In genomic region chr5:90131734-90132133, GRCh38 we compare ENCODE assay signal across 9 cellular contexts.
DNase-seq lines count a peak whose midpoint lies in the region; ATAC-seq and TF ChIP-seq lines count a peak whose summit lies in the region.
"Had no signal": no experiment of that assay in that cellular context is flagged by ENCODE, and none has a peak within 500 bp of the region (broad histone marks: within the 10 kb centered on the region; RNA-seq: fewer than 3 reads in every experiment).

No MANE protein-coding gene starts in this region.

- no peak overlapping the region for H3K4me3 Mint-ChIP-seq in activated CD8-positive, alpha-beta memory T cell treated with anti-CD3 and anti-CD28 coated beads, Interleukin-2, amount 10 ng/mL, durations not matched to agents 7 days and 5 days

- intact Hi-C loops in left ventricle myocardium inferior (cut with micrococcal nuclease) (no loop called here), aorta (cut with DNase I) (no loop called here)

- no peaks in the 10 kb centered on the region for H3K36me3 Mint-ChIP-seq in activated CD8-positive, alpha-beta memory T cell treated with anti-CD3 and anti-CD28 coated beads, Interleukin-2, amount 10 ng/mL, durations not matched to agents 7 days and 5 days

- no peaks in the 10 kb centered on the region for H3K36me3 ChIP-seq in left ventricle myocardium inferior
- H3K36me3 ChIP-seq in right atrium auricular region = no peaks in the 10 kb centered on the region
- no peaks in the 10 kb centered on the region for H3K36me3 ChIP-seq in aorta (ENCODE audit: control insufficient read depth in 1 of 2, insufficient read depth in 2 of 2, low read length in 1 of 2)
- H3K36me3 ChIP-seq in HAP-1 (replicated peaks) = no peaks in the 10 kb centered on the region

- no peak for TF ChIP-seq CTCF in left ventricle myocardium inferior (IDR thresholded peaks at IDR 0.05; ENCODE audit: borderline replicate concordance)
- no peak for TF ChIP-seq CTCF in right atrium auricular region (IDR thresholded peaks at IDR 0.05)

- H3K27me3 ChIP-seq in left ventricle myocardium inferior (ENCODE audit: low read depth) = no peaks in the 10 kb centered on the region
- no peaks in the 10 kb centered on the region for H3K27me3 ChIP-seq in right atrium auricular region
- H3K27me3 ChIP-seq in aorta (ENCODE audit: control insufficient read depth in 1 of 2, insufficient read depth in 2 of 2, low read length in 1 of 2) = no peaks in the 10 kb centered on the region
- H3K27me3 ChIP-seq in HAP-1 (ENCODE audit: low read depth) = no peaks in the 10 kb centered on the region

- H3K4me1 ChIP-seq in left ventricle myocardium inferior = peaks cover 9% of the 10 kb centered on the region
- peaks cover 0 to 14% of the 10 kb centered on the region in 2 donors for H3K4me1 ChIP-seq in right atrium auricular region
- H3K4me1 ChIP-seq in aorta (ENCODE audit: control insufficient read depth in 1 of 2, insufficient read depth in 2 of 2, low read length in 2 of 2) = peaks cover 2 to 4% of the 10 kb centered on the region in 2 donors
- no peaks in the 10 kb centered on the region for H3K4me1 ChIP-seq in HAP-1

- WGBS in aorta, 2 donors = 0% methylated on average over 1 of the region's 1 CpG

- no peak for DNase-seq in left ventricle myocardium inferior
- no peak for DNase-seq in right atrium auricular region (ENCODE audit: low spot score)
- DNase-seq in astrocyte of the hippocampus (ENCODE audit: low read depth, low spot score) = peak; percentile 42
- DNase-seq in aorta = no peak
- no peak for DNase-seq in HAP-1 (ENCODE audit: low spot score in 2 of 2)
- no peak for DNase-seq in activated CD8-positive, alpha-beta memory T cell treated with anti-CD3 and anti-CD28 coated beads, Interleukin-2, amount 10 ng/mL, durations not matched to agents 7 days and 5 days
- DNase-seq: NCI-H526 had no signal

- no peaks in the 10 kb centered on the region for H3K9me3 ChIP-seq in left ventricle myocardium inferior (replicated peaks)
- H3K9me3 ChIP-seq in right atrium auricular region = no peaks in the 10 kb centered on the region
- no peaks in the 10 kb centered on the region for H3K9me3 ChIP-seq in aorta (ENCODE audit: control insufficient read depth, low read length)
- H3K9me3 ChIP-seq in HAP-1 = no peaks in the 10 kb centered on the region

- no peaks in the 10 kb centered on the region for H3K4me1 Mint-ChIP-seq in activated CD8-positive, alpha-beta memory T cell treated with anti-CD3 and anti-CD28 coated beads, Interleukin-2, amount 10 ng/mL, durations not matched to agents 7 days and 5 days

- H3K4me3 ChIP-seq in left ventricle myocardium inferior (no peak overlapping the region), right atrium auricular region (no peak overlapping the region), aorta (ENCODE audit: low read length in 2 of 2) (no peak overlapping the region), HAP-1 (no peak overlapping the region)

- CTCF ChIA-PET in activated CD8-positive, alpha-beta memory T cell treated with anti-CD3 and anti-CD28 coated beads, Interleukin-2, amount 10 ng/mL, durations not matched to agents 7 days and 5 days (lab: Charles Lee) = no interaction called here

- H3K27ac ChIP-seq in left ventricle myocardium inferior (replicated peaks) (peak overlapping the region; percentile 18), right atrium auricular region (no peak overlapping the region), aorta (ENCODE audit: low read depth in 1 of 2, low read length in 2 of 2) (peak overlapping the region; percentile 88 to 92)

- no peaks in the 10 kb centered on the region for H3K27me3 Mint-ChIP-seq in activated CD8-positive, alpha-beta memory T cell treated with anti-CD3 and anti-CD28 coated beads, Interleukin-2, amount 10 ng/mL, durations not matched to agents 7 days and 5 days

- H3K9me3 Mint-ChIP-seq in activated CD8-positive, alpha-beta memory T cell treated with anti-CD3 and anti-CD28 coated beads, Interleukin-2, amount 10 ng/mL, durations not matched to agents 7 days and 5 days (ENCODE audit: low read depth) = no peaks in the 10 kb centered on the region

- in situ Hi-C loops in HAP-1 (cut with MboI; ENCODE audit: low sequenced_read_pairs) = no loop called here

- ATAC-seq in HG03064 (IDR thresholded peaks at IDR 0.05; ENCODE audit: low read depth, unreplicated experiment) = peak; percentile 68
- ATAC-seq in aorta (ENCODE audit: low FRiP score) = no peak
- ATAC-seq in activated CD4-positive, CD25-positive, alpha-beta regulatory T cell treated with anti-CD3 and anti-CD28 coated beads, Interleukin-2, amount 50 U/mL, for 24 hours = no peak
- no peak for ATAC-seq in activated CD8-positive, alpha-beta memory T cell treated with anti-CD3 and anti-CD28 coated beads, Interleukin-2, amount 10 ng/mL, durations not matched to agents 7 days and 5 days

- H3K27ac Mint-ChIP-seq in activated CD8-positive, alpha-beta memory T cell treated with anti-CD3 and anti-CD28 coated beads, Interleukin-2, amount 10 ng/mL, durations not matched to agents 7 days and 5 days = no peak overlapping the region

Comparison
In these comparisons a context has a peak if more than half of its experiments do, and no peak if none do; other contexts are left out.
1. H3K27ac ChIP-seq: peak in left ventricle myocardium inferior (single experiment) and aorta (2 of 2); none in right atrium auricular region (0 of 2).